Comparison of ENCODE assay signal across 1 cellular context in genomic region chr6:27472617-27473400, GRCh38.
TF ChIP-seq lines count a peak whose summit lies in the region.

Gene ZNF184, minus strand, starts transcription at chr6:27473105. Its CDS starts 811 bp downstream, at chr6:27472294.

TF ChIP-seq in K562, 482 proteins besides CTCF, POLR2A, EP300 and RAD21 (continued from another document and continues in another):
- TF ChIP-seq ZNF609 (CRISPR knock-in tag; IDR thresholded peaks at IDR 0.05; ENCODE audit: borderline replicate concordance) (peak; percentile 66; the same call in 1 of the 2 replicates), MAFG (tag; conservative IDR thresholded peaks at IDR 0.05) (no peak), ILF3 (IDR thresholded peaks at IDR 0.05; ENCODE audit: borderline replicate concordance) (no peak), TFAM (CRISPR knock-in tag; conservative IDR thresholded peaks at IDR 0.05) (no peak), ZNF407 (IDR thresholded peaks at IDR 0.05; ENCODE audit: low read depth) (no peak), MEIS2 (IDR thresholded peaks at IDR 0.05; ENCODE audit: partially characterized antibody) (peak; percentile 25), RAD51 (IDR thresholded peaks at IDR 0.05; ENCODE audit: borderline replicate concordance, low read depth) (no peak), TAF1 (IDR thresholded peaks at IDR 0.05; ENCODE audit: control insufficient read depth, extremely low read depth, insufficient read depth, low read length, severe bottlenecking) (peak; percentile 85), HNRNPK (IDR thresholded peaks at IDR 0.05; ENCODE audit: low read depth, low read length, poor library complexity, severe bottlenecking) (no peak), TFE3 (CRISPR knock-in tag; IDR thresholded peaks at IDR 0.05) (no peak), ZBTB8A (IDR thresholded peaks at IDR 0.05; ENCODE audit: partially characterized antibody) (no peak), NFYB (IDR thresholded peaks at IDR 0.05; ENCODE audit: extremely low read depth, insufficient read length) (no peak), HMGXB4 (CRISPR knock-in tag; IDR thresholded peaks at IDR 0.05) (peak; percentile 94; the same call in 1 of the 2 replicates), SNRNP70 (optimal IDR thresholded peaks at IDR 0.05; ENCODE audit: low read depth, low read length) (peak; percentile 36), ZNF12 (CRISPR knock-in tag; IDR thresholded peaks at IDR 0.05) (peak; percentile 74; the same call in 1 of the 2 replicates), KLF1 (tag; IDR thresholded peaks at IDR 0.05) (peak; percentile 78; the same call in 1 of the 2 replicates), PHF8 (IDR thresholded peaks at IDR 0.05; ENCODE audit: borderline replicate concordance, low read length) (peak; percentile 57), PPARD (CRISPR knock-in tag; IDR thresholded peaks at IDR 0.05) (no peak), NFRKB (IDR thresholded peaks at IDR 0.05; ENCODE audit: low read depth) (no peak; the same call in 1 of the 2 replicates), TRIM25 (IDR thresholded peaks at IDR 0.05; ENCODE audit: borderline replicate concordance) (no peak), ATF7 (IDR thresholded peaks at IDR 0.05) (peak; percentile 99), ZNF431 (CRISPR knock-in tag; IDR thresholded peaks at IDR 0.05) (no peak), NR0B1 (IDR thresholded peaks at IDR 0.05; ENCODE audit: partially characterized antibody) (no peak), SRF (CRISPR knock-in tag; IDR thresholded peaks at IDR 0.05) (peak in 1 of 2 experiments; percentile 35; a peak in 1 of 4 replicates), MAFK (IDR thresholded peaks at IDR 0.05; ENCODE audit: low read length) (0 out of 2 replicates have a peak, but pooled peaks have one; percentile 2), ELF2 (CRISPR knock-in tag; IDR thresholded peaks at IDR 0.05) (no peak), ZNF778 (CRISPR knock-in tag; IDR thresholded peaks at IDR 0.05) (no peak), STAG1 (CRISPR knock-in tag; IDR thresholded peaks at IDR 0.05; ENCODE audit: borderline replicate concordance) (no peak), ZBTB33 (CRISPR knock-in tag; IDR thresholded peaks at IDR 0.05) (no peak), KAT8 (IDR thresholded peaks at IDR 0.05; ENCODE audit: low read depth) (no peak), ZFP1 (CRISPR knock-in tag; IDR thresholded peaks at IDR 0.05) (no peak), BCOR (IDR thresholded peaks at IDR 0.05) (no peak), ZNF165 (CRISPR knock-in tag; IDR thresholded peaks at IDR 0.05; ENCODE audit: borderline replicate concordance) (no peak), HDAC8 (tag; IDR thresholded peaks at IDR 0.05) (no peak), CHD2 (IDR thresholded peaks at IDR 0.05; ENCODE audit: low read depth, low read length) (peak; percentile 80), ZNF197 (CRISPR knock-in tag; IDR thresholded peaks at IDR 0.05; ENCODE audit: low read depth) (no peak), ZNF699 (CRISPR knock-in tag; IDR thresholded peaks at IDR 0.05; ENCODE audit: insufficient replicate concordance) (no peak), ZNF384 (IDR thresholded peaks at IDR 0.05; ENCODE audit: low read depth, low read length) (no peak), PURB (CRISPR knock-in tag; IDR thresholded peaks at IDR 0.05; ENCODE audit: low read depth) (no peak), CBX3 (IDR thresholded peaks at IDR 0.05; ENCODE audit: borderline replicate concordance in 1 of 2, low read length in 2 of 2) (peak in 1 of 2 experiments; percentile 37; a peak in 1 of 3 replicates), GTF2E2 (tag; IDR thresholded peaks at IDR 0.05) (peak; percentile 71; the same call in 1 of the 2 replicates), ZNF707 (CRISPR knock-in tag; conservative IDR thresholded peaks at IDR 0.05) (no peak), BACH1 (tag; IDR thresholded peaks at IDR 0.05) (no peak)
